Comparison of ENCODE assay signal across 23 cellular contexts in the genomic region with DNA sequence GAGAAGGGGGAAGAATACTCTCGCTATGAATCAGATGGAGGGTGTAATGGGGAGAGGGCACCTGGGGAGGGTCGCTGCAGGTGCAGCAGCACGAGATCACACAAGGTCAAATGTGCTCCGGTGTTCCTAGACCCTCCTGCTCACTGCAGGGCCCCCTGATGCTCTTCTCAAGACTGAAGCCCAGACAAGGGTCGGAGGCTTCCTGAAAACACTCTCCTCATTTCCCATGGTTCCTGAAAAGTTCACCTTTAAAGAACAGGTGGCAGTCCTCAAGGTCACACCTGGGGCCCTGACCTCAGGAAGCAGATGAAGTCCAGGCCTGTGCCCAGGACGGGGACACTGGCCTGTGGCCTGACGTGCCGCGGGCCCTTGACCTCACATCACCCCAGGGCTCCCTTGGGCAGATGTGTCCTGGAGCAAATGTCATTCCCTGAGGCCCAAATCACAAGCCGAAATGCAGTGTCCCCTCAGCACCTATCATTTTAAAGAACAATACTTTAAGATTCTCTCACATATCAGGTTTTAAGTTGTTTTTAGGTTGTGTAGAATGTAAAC.
"Had no signal": no experiment of that assay in that cellular context is flagged by ENCODE, and none has a peak within 500 bp of the region (broad histone marks: within the 10 kb centered on the region; RNA-seq: fewer than 3 reads in every experiment).

No MANE protein-coding gene starts in this region.

- H3K4me2 ChIP-seq: neural progenitor cell, smooth muscle cell had no signal

- H3K27me3 ChIP-seq: gastrocnemius medialis, neural progenitor cell, suprapubic skin had no signal

- H3K27ac ChIP-seq: gastrocnemius medialis, neural progenitor cell, parathyroid adenoma, suprapubic skin had no signal

- ATAC-seq: effector memory CD8-positive, alpha-beta T cell; gastrocnemius medialis; naive thymus-derived CD4-positive, alpha-beta T cell; sciatic nerve; stimulated activated naive CD8-positive, alpha-beta T cell treated with anti-CD3 and anti-CD28 coated beads, Interleukin-15, amount 100 ng/mL, for 72 hours had no signal

- H3K27ac Mint-ChIP-seq: effector memory CD8-positive, alpha-beta T cell; naive thymus-derived CD4-positive, alpha-beta T cell; nephron; neural progenitor cell; progenitor cell of endocrine pancreas; stimulated activated naive CD8-positive, alpha-beta T cell treated with anti-CD3 and anti-CD28 coated beads, Interleukin-15, amount 100 ng/mL, for 72 hours had no signal

- H3K4me3 ChIP-seq: gastrocnemius medialis, neural progenitor cell, smooth muscle cell, suprapubic skin had no signal

- H3K4me1 Mint-ChIP-seq: naive thymus-derived CD4-positive, alpha-beta T cell; nephron; neural progenitor cell; stimulated activated naive CD8-positive, alpha-beta T cell treated with anti-CD3 and anti-CD28 coated beads, Interleukin-15, amount 100 ng/mL, for 72 hours had no signal

- H3K4me1 ChIP-seq: gastrocnemius medialis, neural progenitor cell, parathyroid adenoma, suprapubic skin had no signal

- H3K9ac ChIP-seq: neural progenitor cell, parathyroid adenoma had no signal

- H3K79me2 ChIP-seq: parathyroid adenoma had no signal

- H3K36me3 ChIP-seq: gastrocnemius medialis, neural progenitor cell, suprapubic skin had no signal

- H3K36me3 Mint-ChIP-seq: naive thymus-derived CD4-positive, alpha-beta T cell; neural progenitor cell had no signal

- H3K9me3 Mint-ChIP-seq: nephron had no signal

- H3K4me3 Mint-ChIP-seq: effector memory CD8-positive, alpha-beta T cell; naive thymus-derived CD4-positive, alpha-beta T cell; nephron; neural progenitor cell; stimulated activated naive CD8-positive, alpha-beta T cell treated with anti-CD3 and anti-CD28 coated beads, Interleukin-15, amount 100 ng/mL, for 72 hours had no signal

- DNase-seq: cortex of kidney; effector memory CD8-positive, alpha-beta T cell; foreskin fibroblast; gastrocnemius medialis; hippocampal formation; kidney glomerular epithelial cell; mesendoderm; midbrain; naive thymus-derived CD4-positive, alpha-beta T cell; stimulated activated CD4-positive, alpha-beta T cell treated with anti-CD3 and anti-CD28 coated beads, Interleukin-12 subunit alpha, Interleukin-12 subunit beta, amount 100 ng/mL, for 4 hours; stimulated activated CD4-positive, alpha-beta T cell treated with anti-CD3 and anti-CD28 coated beads, Interleukin-1b, Interleukin-23, amount 100 ng/mL, for 48 hours; stimulated activated CD4-positive, alpha-beta T cell treated with anti-CD3 and anti-CD28 coated beads, Interleukin-4, amount 100 ng/mL, for 1 hour; stimulated activated CD8-positive, alpha-beta memory T cell treated with anti-CD3 and anti-CD28 coated beads, Interleukin-4, amount 100 ng/mL, for 48 hours; stimulated activated naive CD4-positive, alpha-beta T cell; stimulated activated naive CD8-positive, alpha-beta T cell treated with anti-CD3 and anti-CD28 coated beads, Interleukin-15, amount 100 ng/mL, for 72 hours; trophoblast cell had no signal

- H2AFZ ChIP-seq: neural progenitor cell, parathyroid adenoma had no signal

- H3K9me3 ChIP-seq: gastrocnemius medialis, suprapubic skin had no signal
